14 cellular contexts compared by ENCODE assay signal in genomic region chr2:144379891-144380311, GRCh38.
DNase-seq lines count a peak whose midpoint lies in the region; ATAC-seq, FAIRE-seq and TF ChIP-seq lines count a peak whose summit lies in the region.
"Had no signal": no experiment of that assay in that cellular context is flagged by ENCODE, and none has a peak within 500 bp of the region (broad histone marks: within the 10 kb centered on the region; RNA-seq: fewer than 3 reads in every experiment).

No MANE protein-coding gene starts in this region.

- H3K9me3 Mint-ChIP-seq in glutamatergic neuron (ENCODE audit: unreplicated experiment) (peaks cover 10% of the 10 kb centered on the region), neural progenitor cell (no peaks in the 10 kb centered on the region)
- H3K9me3 Mint-ChIP-seq: central memory CD8-positive, alpha-beta T cell had no signal

- peaks cover 9% of the 10 kb centered on the region for H3K4me1 ChIP-seq in neural progenitor cell
- no peaks in the 10 kb centered on the region for H3K4me1 ChIP-seq in hepatocyte (ENCODE audit: insufficient read depth)

- H3K36me3 Mint-ChIP-seq in glutamatergic neuron (ENCODE audit: unreplicated experiment) (peaks cover 4% of the 10 kb centered on the region), neural progenitor cell (peaks cover 6% of the 10 kb centered on the region)

- H3K27ac Mint-ChIP-seq in glutamatergic neuron (ENCODE audit: unreplicated experiment) (peak overlapping the region; percentile 65), neural progenitor cell (peak overlapping the region; percentile 35)

- H3K9ac ChIP-seq in SK-N-MC (ENCODE audit: insufficient read length) = no peak overlapping the region
- no peak overlapping the region for H3K9ac ChIP-seq in neural progenitor cell

- peak overlapping the region; percentile 1 for H2AFZ ChIP-seq in neural progenitor cell (replicated peaks)
- H2AFZ ChIP-seq in hepatocyte = no peak overlapping the region

- FAIRE-seq in HTR-8/SVneo (lab: Jason Lieb, UNC) = no peak

- peak overlapping the region; percentile 32 for H3K4me3 Mint-ChIP-seq in glutamatergic neuron (ENCODE audit: unreplicated experiment)
- H3K4me3 Mint-ChIP-seq in neural progenitor cell = peak overlapping the region; percentile 7
- H3K4me3 Mint-ChIP-seq: central memory CD8-positive, alpha-beta T cell had no signal

- H3K27me3 ChIP-seq in neural progenitor cell = no peaks in the 10 kb centered on the region
- no peaks in the 10 kb centered on the region for H3K27me3 ChIP-seq in hepatocyte

- peak; percentile 41 for DNase-seq in CD1c-positive myeloid dendritic cell (ENCODE audit: extremely low spot score)
- no peak for DNase-seq in SK-N-MC (ENCODE audit: low read depth, low spot score)
- DNase-seq in glutamatergic neuron = peak; percentile 59
- peak; percentile 19 for DNase-seq in neural progenitor cell (ENCODE audit: low spot score)
- DNase-seq in stimulated activated naive CD4-positive, alpha-beta T cell (lab: John Stamatoyannopoulos, UW) = no peak
- no peak for DNase-seq in HTR-8/SVneo (ENCODE audit: insufficient read length, low spot score)
- DNase-seq in hepatocyte (ENCODE audit: low spot score) = no peak
- DNase-seq: activated CD4-positive, CD25-positive, alpha-beta regulatory T cell; NCI-H2029; RPMI8226 had no signal

- WGBS in hepatocyte (ENCODE audit: low lambda C conversion rate, missing lambda C conversion rate) = 85% methylated on average over 10 of the region's 10 CpGs

- H3K9me3 ChIP-seq in SK-N-MC (ENCODE audit: low read depth, low read length) (no peaks in the 10 kb centered on the region), neural progenitor cell (ENCODE audit: low read depth) (no peaks in the 10 kb centered on the region), hepatocyte (ENCODE audit: low read depth) (no peaks in the 10 kb centered on the region)

- H3K27me3 Mint-ChIP-seq in glutamatergic neuron (ENCODE audit: unreplicated experiment) (peaks cover 6% of the 10 kb centered on the region), neural progenitor cell (ENCODE audit: insufficient read depth, low read depth) (peaks cover 3% of the 10 kb centered on the region)
- H3K27me3 Mint-ChIP-seq: central memory CD8-positive, alpha-beta T cell had no signal

- no peaks in the 10 kb centered on the region for H3K79me2 ChIP-seq in neural progenitor cell (ENCODE audit: low read depth)
- H3K79me2 ChIP-seq in hepatocyte = no peaks in the 10 kb centered on the region

- H4K20me1 ChIP-seq in neural progenitor cell (ENCODE audit: low read depth) (no peaks in the 10 kb centered on the region), hepatocyte (ENCODE audit: insufficient read depth, poor library complexity, severe bottlenecking) (no peaks in the 10 kb centered on the region)

- H3F3A ChIP-seq in neural progenitor cell (ENCODE audit: low read depth) = no peaks in the 10 kb centered on the region

- peaks cover 14% of the 10 kb centered on the region for H3K36me3 ChIP-seq in SK-N-MC (ENCODE audit: insufficient read depth, low read length)
- H3K36me3 ChIP-seq in neural progenitor cell = no peaks in the 10 kb centered on the region
- no peaks in the 10 kb centered on the region for H3K36me3 ChIP-seq in hepatocyte (replicated peaks; ENCODE audit: insufficient read depth, low read depth)

- H3K4me1 Mint-ChIP-seq in glutamatergic neuron (ENCODE audit: low read depth, unreplicated experiment) (peaks cover 26% of the 10 kb centered on the region), neural progenitor cell (peaks cover 18% of the 10 kb centered on the region)

- no peak for ATAC-seq in GM21515 (IDR thresholded peaks at IDR 0.05; ENCODE audit: unreplicated experiment)

- no peaks in the 10 kb centered on the region for H3K9me2 ChIP-seq in hepatocyte (replicated peaks; ENCODE audit: insufficient read depth)

- TF ChIP-seq CTCF in glutamatergic neuron (IDR thresholded peaks at IDR 0.05; ENCODE audit: partially characterized antibody, unreplicated experiment) (no peak), neural progenitor cell (IDR thresholded peaks at IDR 0.05) (no peak), hepatocyte (IDR thresholded peaks at IDR 0.05; ENCODE audit: poor library complexity) (no peak)

- H3K4me3 ChIP-seq in SK-N-MC (no peak overlapping the region), neural progenitor cell (no peak overlapping the region), hepatocyte (no peak overlapping the region)
- H3K4me3 ChIP-seq: lung, skin epidermis had no signal

- 0 out of 2 replicates have a peak overlapping the region, but pooled peaks have one; percentile 16 for H3K27ac ChIP-seq in SK-N-MC
- H3K27ac ChIP-seq in neural progenitor cell = no peak overlapping the region
- no peak overlapping the region for H3K27ac ChIP-seq in hepatocyte

- peak overlapping the region; percentile 29 for H3K4me2 ChIP-seq in neural progenitor cell
- no peak overlapping the region for H3K4me2 ChIP-seq in hepatocyte

Comparison
In these comparisons a context has a peak if more than half of its experiments do, and no peak if none do; other contexts are left out.
1. DNase-seq: peak in CD1c-positive myeloid dendritic cell (single experiment), glutamatergic neuron (single experiment) and neural progenitor cell (single experiment); none in SK-N-MC (single experiment), stimulated activated naive CD4-positive, alpha-beta T cell (0 of 6), HTR-8/SVneo (single experiment) and hepatocyte (single experiment).